14 cellular contexts compared by ENCODE assay signal in genomic region chr1:208161656-208162375, GRCh38.
DNase-seq lines count a peak whose midpoint lies in the region; ATAC-seq and TF ChIP-seq lines count a peak whose summit lies in the region.
"Had no signal": no experiment of that assay in that cellular context is flagged by ENCODE, and none has a peak within 500 bp of the region (broad histone marks: within the 10 kb centered on the region; RNA-seq: fewer than 3 reads in every experiment).

No MANE protein-coding gene starts in this region.

- ATAC-seq in aorta (ENCODE audit: low FRiP score) (no peak), GM21576 (IDR thresholded peaks at IDR 0.05; ENCODE audit: unreplicated experiment) (no peak)
- ATAC-seq: natural killer cell treated with Interleukin-12 subunit alpha and Interleukin-12 subunit beta and Interleukin-15 and Interleukin-18, amount 100 ng/mL, for 72 hours had no signal

- no peaks in the 10 kb centered on the region for H3K36me3 ChIP-seq in endocrine pancreas (ENCODE audit: control insufficient read depth, insufficient read depth, low read length)
- no peaks in the 10 kb centered on the region for H3K36me3 ChIP-seq in muscle layer of duodenum (ENCODE audit: control insufficient read depth in 1 of 2, insufficient read depth in 2 of 2, low read length in 2 of 2)
- H3K36me3 ChIP-seq in aorta (ENCODE audit: control insufficient read depth in 1 of 2, insufficient read depth in 2 of 2, low read length in 1 of 2) = no peaks in the 10 kb centered on the region

- H3K9ac ChIP-seq in endocrine pancreas (ENCODE audit: control insufficient read depth, insufficient read depth, low read length) = peak overlapping the region; percentile 34

- TF ChIP-seq CTCF in lower leg skin (IDR thresholded peaks at IDR 0.05) = no peak

- H3K9me3 ChIP-seq in endocrine pancreas (ENCODE audit: control insufficient read depth, low read length) (no peaks in the 10 kb centered on the region), muscle layer of duodenum (ENCODE audit: control insufficient read depth in 1 of 2, low read length in 2 of 2) (no peaks in the 10 kb centered on the region), aorta (ENCODE audit: control insufficient read depth, low read length) (no peaks in the 10 kb centered on the region)

- no peak for TF ChIP-seq POLR2A in lower leg skin (IDR thresholded peaks at IDR 0.05)

- H3K4me3 ChIP-seq in endocrine pancreas (ENCODE audit: control insufficient read depth, insufficient read depth, low read length) (no peak overlapping the region), muscle layer of duodenum (ENCODE audit: low read depth in 1 of 2, low read length in 2 of 2) (no peak overlapping the region), aorta (ENCODE audit: low read length in 2 of 2) (no peak overlapping the region), lower leg skin (ENCODE audit: low read depth, poor library complexity, severe bottlenecking) (no peak overlapping the region)

- H3K4me1 ChIP-seq in endocrine pancreas (ENCODE audit: control insufficient read depth, insufficient read depth, low read length) (peaks cover 13% of the 10 kb centered on the region), muscle layer of duodenum (ENCODE audit: control insufficient read depth in 1 of 2, insufficient read depth in 2 of 2, low read length in 2 of 2) (peaks cover 42 to 58% of the 10 kb centered on the region in 2 donors), aorta (ENCODE audit: control insufficient read depth in 1 of 2, insufficient read depth in 2 of 2, low read length in 2 of 2) (peaks cover 0 to 4% of the 10 kb centered on the region in 2 donors)

- H3K27ac ChIP-seq in muscle layer of duodenum (ENCODE audit: low read length) (peak overlapping the region; percentile 67), aorta (ENCODE audit: low read depth in 1 of 2, low read length in 2 of 2) (no peak overlapping the region)
- H3K27ac ChIP-seq: epithelial cell of prostate had no signal

- H3K27me3 ChIP-seq in endocrine pancreas (ENCODE audit: control insufficient read depth, insufficient read depth, low read length) (no peaks in the 10 kb centered on the region), muscle layer of duodenum (ENCODE audit: low read depth, low read length) (no peaks in the 10 kb centered on the region), aorta (ENCODE audit: control insufficient read depth in 1 of 2, insufficient read depth in 2 of 2, low read length in 1 of 2) (no peaks in the 10 kb centered on the region)

- intact Hi-C loops in aorta (cut with DNase I) = no loop called here
- intact Hi-C loops in lower leg skin (cut with DNase I; ENCODE audit: low total_unique reads) = no loop called here

- 57 to 69% methylated on average over 6 of the region's 6 CpGs for WGBS in aorta, 2 donors
- 33 to 41% methylated on average over 6 of the region's 6 CpGs for WGBS in lower leg skin, 2 donors

- DNase-seq in A172 (ENCODE audit: low spot score) (peak; percentile 58), NCI-H1694 (lab: John Stamatoyannopoulos, UW) (peak; percentile 94), aorta (no peak), lower leg skin (ENCODE audit: low spot score in 2 of 2) (no peak), SW 1271 (lab: John Stamatoyannopoulos, UW) (no peak)
- DNase-seq: activated CD4-positive, alpha-beta T cell treated with anti-CD3 and anti-CD28 coated beads for 4 hours; immature natural killer cell; NCI-H1436; stimulated activated CD4-positive, alpha-beta T cell treated with anti-CD3 and anti-CD28 coated beads, Interleukin-12 subunit alpha, Interleukin-12 subunit beta, amount 100 ng/mL, for 4 hours had no signal

Comparison
In these comparisons a context has a peak if more than half of its experiments do, and no peak if none do; other contexts are left out.
1. DNase-seq: peak in A172 (single experiment) and NCI-H1694 (single experiment); none in aorta (0 of 2), lower leg skin (0 of 2) and SW 1271 (0 of 2).